In the genomic region with DNA sequence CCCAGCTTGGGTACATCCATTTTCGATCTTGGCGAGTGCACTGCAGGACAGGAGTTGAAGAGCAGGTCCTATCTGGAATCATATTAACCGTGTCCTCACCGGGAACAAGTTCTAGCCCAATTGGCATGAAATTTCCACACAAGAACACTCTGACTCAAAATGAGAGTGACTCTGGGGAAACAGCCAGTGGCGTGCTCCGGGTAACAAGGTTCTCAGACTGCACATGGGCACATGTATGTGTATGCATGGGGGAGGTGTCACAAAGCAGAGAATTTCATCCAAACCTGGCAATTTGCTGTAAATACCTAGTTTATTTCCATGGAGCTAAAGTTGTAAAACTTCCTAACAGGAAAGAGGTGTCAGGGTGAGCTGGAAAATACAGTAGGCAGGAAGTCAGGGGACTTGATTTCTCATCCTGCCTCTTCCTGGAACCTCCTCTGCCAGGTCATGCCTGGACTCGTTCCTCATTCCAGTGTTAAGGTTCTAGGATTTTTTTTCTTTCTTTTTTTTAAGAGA, we compare ENCODE assay signal across 9 cellular contexts. TPM values are rescaled to one million over a fixed set of nuclear protein-coding genes. Genes with fewer than 3 reads are reported as not detected.
DNase-seq lines count a peak whose midpoint lies in the region; ATAC-seq and TF ChIP-seq lines count a peak whose summit lies in the region.
"Had no signal": no experiment of that assay in that cellular context is flagged by ENCODE, and none has a peak within 500 bp of the region (broad histone marks: within the 10 kb centered on the region; RNA-seq: fewer than 3 reads in every experiment).

No MANE protein-coding gene starts in this region.

- TF ChIP-seq CTCF in chondrocyte (IDR thresholded peaks at IDR 0.05) = no peak
- TF ChIP-seq CTCF in mesothelial cell of epicardium (IDR thresholded peaks at IDR 0.05; ENCODE audit: unreplicated experiment) = no peak

- ATAC-seq in stimulated activated naive CD8-positive, alpha-beta T cell treated with anti-CD3 and anti-CD28 coated beads, Interleukin-15, Interleukin-2, amounts not matched to agents 100 U/mL and 50 U/mL, for 24 hours = no peak
- ATAC-seq in GM21786 (IDR thresholded peaks at IDR 0.05; ENCODE audit: unreplicated experiment) (no peak), HG02763 (IDR thresholded peaks at IDR 0.05; ENCODE audit: unreplicated experiment) (no peak)

- peaks cover 16% of the 10 kb centered on the region for H3K36me3 Mint-ChIP-seq in stimulated activated naive CD8-positive, alpha-beta T cell treated with anti-CD3 and anti-CD28 coated beads, Interleukin-15, Interleukin-2, amounts not matched to agents 100 ng/mL and 50 ng/mL, for 24 hours (ENCODE audit: low read depth)
- H3K36me3 Mint-ChIP-seq in chondrocyte (ENCODE audit: low read depth) (peaks cover 34% of the 10 kb centered on the region), mesothelial cell of epicardium (peaks cover 34% of the 10 kb centered on the region)

- peaks cover 26% of the 10 kb centered on the region for H3K4me1 Mint-ChIP-seq in stimulated activated naive CD8-positive, alpha-beta T cell treated with anti-CD3 and anti-CD28 coated beads, Interleukin-15, Interleukin-2, amounts not matched to agents 100 ng/mL and 50 ng/mL, for 24 hours (ENCODE audit: low read depth)
- H3K4me1 Mint-ChIP-seq in chondrocyte (ENCODE audit: low read depth) (peaks cover 56% of the 10 kb centered on the region), mesothelial cell of epicardium (peaks cover 25% of the 10 kb centered on the region)

- peaks cover 6% of the 10 kb centered on the region for H3K9me3 Mint-ChIP-seq in stimulated activated naive CD8-positive, alpha-beta T cell treated with anti-CD3 and anti-CD28 coated beads, Interleukin-15, Interleukin-2, amounts not matched to agents 100 ng/mL and 50 ng/mL, for 24 hours
- H3K9me3 Mint-ChIP-seq in chondrocyte (ENCODE audit: low read depth) = peaks cover 3% of the 10 kb centered on the region
- peaks cover 6% of the 10 kb centered on the region for H3K9me3 Mint-ChIP-seq in mesothelial cell of epicardium

- DNase-seq in stimulated activated naive CD8-positive, alpha-beta T cell treated with anti-CD3 and anti-CD28 coated beads, Interleukin-15, Interleukin-2, amounts not matched to agents 100 U/mL and 50 U/mL, for 24 hours = no peak
- no peak for DNase-seq in chondrocyte (ENCODE audit: low spot score)
- no peak for DNase-seq in mesothelial cell of epicardium (ENCODE audit: low spot score in 2 of 2, unreplicated experiment in 2 of 2)
- DNase-seq in UCSD-AML1 (lab: John Stamatoyannopoulos, UW; ENCODE audit: unreplicated experiment) = no peak
- DNase-seq in NCI-H510A (lab: John Stamatoyannopoulos, UW) = no peak
- DNase-seq: DMS79 had no signal

- peaks cover 43% of the 10 kb centered on the region for H3K27me3 Mint-ChIP-seq in stimulated activated naive CD8-positive, alpha-beta T cell treated with anti-CD3 and anti-CD28 coated beads, Interleukin-15, Interleukin-2, amounts not matched to agents 100 ng/mL and 50 ng/mL, for 24 hours
- H3K27me3 Mint-ChIP-seq in chondrocyte (ENCODE audit: low read depth) = no peaks in the 10 kb centered on the region
- peaks cover 32% of the 10 kb centered on the region for H3K27me3 Mint-ChIP-seq in mesothelial cell of epicardium (ENCODE audit: low read depth)

- no peak overlapping the region for H3K27ac Mint-ChIP-seq in stimulated activated naive CD8-positive, alpha-beta T cell treated with anti-CD3 and anti-CD28 coated beads, Interleukin-15, Interleukin-2, amounts not matched to agents 100 ng/mL and 50 ng/mL, for 24 hours
- H3K27ac Mint-ChIP-seq in chondrocyte (ENCODE audit: unreplicated experiment) (peak overlapping the region; percentile 86), mesothelial cell of epicardium (peak overlapping the region; percentile 6)

- peak overlapping the region; percentile 28 for H3K4me3 Mint-ChIP-seq in stimulated activated naive CD8-positive, alpha-beta T cell treated with anti-CD3 and anti-CD28 coated beads, Interleukin-15, Interleukin-2, amounts not matched to agents 100 ng/mL and 50 ng/mL, for 24 hours
- H3K4me3 Mint-ChIP-seq in chondrocyte (ENCODE audit: unreplicated experiment) = peak overlapping the region; percentile 86
- H3K4me3 Mint-ChIP-seq in mesothelial cell of epicardium = peak overlapping the region; percentile 75

RNA-seq across cellular contexts. Expression of a gene that starts 1.7 kb away (rescaled TPM):
- total RNA-seq in chondrocyte = 196 to 204 TPM (median 198 TPM) in 3 replicates
- 53.1 to 57.5 TPM (median 55.0 TPM) in 3 replicates for total RNA-seq in mesothelial cell of epicardium

RNA-seq across cellular contexts. Expression of a gene that starts 55.6 kb away (rescaled TPM):
- total RNA-seq in chondrocyte = not detected in 3 replicates
- not detected in 3 replicates for total RNA-seq in mesothelial cell of epicardium

Comparison
In these comparisons a context has a peak if more than half of its experiments do, and no peak if none do; other contexts are left out.
1. H3K4me3 Mint-ChIP-seq: peak in every context shown above with its lines; median percentile 86 in chondrocyte; 75 in mesothelial cell of epicardium; 28 in stimulated activated naive CD8-positive, alpha-beta T cell treated with anti-CD3 and anti-CD28 coated beads, Interleukin-15, Interleukin-2, amounts not matched to agents 100 ng/mL and 50 ng/mL, for 24 hours.